In the genomic region with DNA sequence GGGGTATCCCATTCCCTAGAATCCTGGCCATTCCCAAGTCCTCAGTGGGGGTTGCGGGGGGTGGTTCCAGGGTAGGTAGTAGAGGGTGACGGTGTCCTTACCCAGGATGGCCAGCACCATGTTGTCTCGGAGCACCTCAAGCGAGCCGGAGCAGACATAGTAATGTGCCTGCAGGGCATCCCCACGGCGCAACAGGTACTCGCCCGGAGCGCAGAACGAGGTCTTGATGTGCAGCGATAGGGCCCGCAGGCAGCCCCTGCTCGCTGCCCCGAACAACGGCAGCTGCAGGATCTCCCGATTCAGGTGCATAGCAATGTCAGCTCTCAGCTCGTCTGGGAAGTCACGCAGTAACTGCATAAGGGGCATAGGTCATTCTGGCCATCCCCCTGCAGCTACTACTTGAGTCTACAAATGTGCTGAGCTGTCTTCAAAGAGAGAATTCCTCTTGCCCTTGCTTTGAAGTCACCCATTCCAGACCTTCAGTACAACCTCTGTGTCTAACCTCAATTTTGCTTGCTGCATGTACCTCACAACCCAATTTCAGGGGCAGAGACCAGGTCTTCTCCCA, we compare ENCODE assay signal across 26 cellular contexts. TPM values are rescaled to one million over a fixed set of nuclear protein-coding genes. Genes with fewer than 3 reads are reported as not detected.
"Had no signal": no experiment of that assay in that cellular context is flagged by ENCODE, and none has a peak within 500 bp of the region (broad histone marks: within the 10 kb centered on the region; RNA-seq: fewer than 3 reads in every experiment).

No MANE protein-coding gene starts in this region.

- H3K36me3 ChIP-seq: brain microvascular endothelial cell, colonic mucosa, spleen, thoracic aorta, upper lobe of right lung, WERI-Rb-1 had no signal

- DNase-seq: activated CD4-positive, alpha-beta T cell treated with anti-CD3 and anti-CD28 coated beads for 1 hour; activated CD8-positive, alpha-beta memory T cell treated with anti-CD3 and anti-CD28 coated beads for 24 hours; activated CD8-positive, alpha-beta memory T cell treated with anti-CD3 and anti-CD28 coated beads, Interleukin-2, amount 50 U/mL, for 48 hours; activated effector memory CD4-positive, alpha-beta T cell treated with Interleukin-2 at 50 U/mL for 16 hours; activated naive CD4-positive, alpha-beta T cell treated with anti-CD3 and anti-CD28 coated beads, Interleukin-2, amount 10 ng/mL, durations not matched to agents 7 days and 5 days; activated T-cell treated with anti-CD3 and anti-CD28 coated beads, Interleukin-2, amount 50 U/mL, for 48 hours; aorta; brain microvascular endothelial cell; central memory CD4-positive, alpha-beta T cell; colonic mucosa; endodermal cell; foreskin fibroblast; occipital lobe; retina; spleen; stimulated activated naive B cell treated with anti-CD40 and anti-IgM and Interleukin-4, amounts not matched to agents 10 μg/mL and 1 μg/mL and 100 μg/mL, for 72 hours; upper lobe of right lung; WERI-Rb-1 had no signal

- H3K79me2 ChIP-seq: hepatocyte had no signal

- H3K27me3 ChIP-seq: brain microvascular endothelial cell, colonic mucosa, hepatocyte, spleen, upper lobe of right lung had no signal

- H3K4me1 ChIP-seq: colonic mucosa, upper lobe of right lung had no signal

- H2AFZ ChIP-seq: hepatocyte had no signal

- H3K4me2 ChIP-seq: hepatocyte had no signal

- ATAC-seq: stimulated activated naive B cell treated with anti-CD40 and anti-IgM and Interleukin-4, amounts not matched to agents 10 μg/mL and 1 μg/mL and 100 μg/mL, for 72 hours; upper lobe of right lung had no signal

- H3K4me3 ChIP-seq: colonic mucosa, hepatocyte, spleen, thoracic aorta, upper lobe of right lung had no signal

- H3K27ac ChIP-seq: brain microvascular endothelial cell, colonic mucosa, epithelial cell of prostate, hepatocyte, spleen, thoracic aorta, upper lobe of right lung, WERI-Rb-1 had no signal

- H3K9me3 ChIP-seq: colonic mucosa, spleen, thoracic aorta, upper lobe of right lung had no signal

RNA-seq across cellular contexts. Expression of gene KCNH4, which starts 14.7 kb away (rescaled TPM):
- total RNA-seq: endodermal cell, liver had no signal

RNA-seq across cellular contexts. Expression of gene HCRT, which starts 19.0 kb away (rescaled TPM):
- total RNA-seq: aorta; colonic mucosa; endodermal cell; glomerular endothelial cell; hepatocyte; liver; mononuclear cell; occipital lobe; posterior vena cava; spleen; T-helper 2 cell treated with Interferon-gamma antibody and Interleukin-4, amounts not matched to agents 100 ng/mL and 5 ng/mL, for 36 hours; thoracic aorta; upper lobe of right lung had no signal

RNA-seq across cellular contexts. Expression of gene HSPB9, which starts 43.7 kb away (rescaled TPM):
- total RNA-seq: aorta; colonic mucosa; glomerular endothelial cell; hepatocyte; mononuclear cell; occipital lobe; posterior vena cava; T-helper 2 cell treated with Interferon-gamma antibody and Interleukin-4, amounts not matched to agents 100 ng/mL and 5 ng/mL, for 36 hours; thoracic aorta; upper lobe of right lung had no signal
